In genomic region chr7:24836084-24836483, GRCh38 we compare ENCODE assay signal across 11 cellular contexts.
DNase-seq lines count a peak whose midpoint lies in the region; ATAC-seq, FAIRE-seq and TF ChIP-seq lines count a peak whose summit lies in the region.
"Had no signal": no experiment of that assay in that cellular context is flagged by ENCODE, and none has a peak within 500 bp of the region (broad histone marks: within the 10 kb centered on the region; RNA-seq: fewer than 3 reads in every experiment).

No MANE protein-coding gene starts in this region.

- H3K4me1 ChIP-seq in DND-41 (ENCODE audit: insufficient read depth, low read length) (peaks cover 11% of the 10 kb centered on the region; the same call in 1 of the 2 replicates), PC-3 (ENCODE audit: insufficient read depth, low read length) (peaks cover 15% of the 10 kb centered on the region)

- no peak for FAIRE-seq in D721Med (lab: Jason Lieb, UNC)

- no peaks in the 10 kb centered on the region for H3K9me3 Mint-ChIP-seq in T-cell
- no peaks in the 10 kb centered on the region for H3K9me3 Mint-ChIP-seq in activated T-cell treated with anti-CD3 and anti-CD28 coated beads, Interleukin-2, amount 50 U/mL, for 24 hours
- H3K9me3 Mint-ChIP-seq: nephron had no signal

- peaks cover 21 to 42% (median 26%) of the 10 kb centered on the region in 3 donors for H3K4me1 Mint-ChIP-seq in T-cell
- H3K4me1 Mint-ChIP-seq in activated T-cell treated with anti-CD3 and anti-CD28 coated beads, Interleukin-2, amount 50 U/mL, for 24 hours (ENCODE audit: low read depth), result peaks cover 53% of the 10 kb centered on the region
- H3K4me1 Mint-ChIP-seq: nephron had no signal

- H3K27ac Mint-ChIP-seq in T-cell, result peak overlapping the region; percentile 29 to 57
- H3K27ac Mint-ChIP-seq in activated T-cell treated with anti-CD3 and anti-CD28 coated beads, Interleukin-2, amount 50 U/mL, for 24 hours, result no peak overlapping the region
- H3K27ac Mint-ChIP-seq: nephron had no signal

- H3K4me3 ChIP-seq in DND-41 (ENCODE audit: low read depth in 1 of 2, low read length in 2 of 2), result no peak overlapping the region
- H3K4me3 ChIP-seq in PC-3 (ENCODE audit: low read length), result no peak overlapping the region

- H3K79me2 ChIP-seq in DND-41 (ENCODE audit: insufficient read depth, low read length) (no peaks in the 10 kb centered on the region), PC-3 (ENCODE audit: low read length) (no peaks in the 10 kb centered on the region)

- no peak for DNase-seq in DND-41
- DNase-seq in T-cell, result no peak
- DNase-seq in PC-3, result no peak
- no peak for DNase-seq in D721Med (ENCODE audit: insufficient read length, low spot score)
- DNase-seq in activated T-cell treated with anti-CD3 and anti-CD28 coated beads, Interleukin-2, amount 50 U/mL, for 24 hours, result no peak
- DNase-seq in NCI-H1694 treated with DMSO at 0.1 percent for 48 hours (lab: John Stamatoyannopoulos, UW), result no peak
- DNase-seq: NCI-H1048 had no signal

- no peaks in the 10 kb centered on the region for H3K9me3 ChIP-seq in DND-41 (ENCODE audit: insufficient read depth, low read length, severe bottlenecking)
- H3K9me3 ChIP-seq in PC-3 (ENCODE audit: low read length), result no peaks in the 10 kb centered on the region

- peak; percentile 74 for ATAC-seq in DND-41 (ENCODE audit: insufficient read depth, low read depth)
- ATAC-seq in GM19438 (IDR thresholded peaks at IDR 0.05; ENCODE audit: low read depth, unreplicated experiment), result peak; percentile 61
- peak; percentile 60 for ATAC-seq in HG03135 (IDR thresholded peaks at IDR 0.05; ENCODE audit: unreplicated experiment)
- peak in 3 of 4 experiments; percentile 53 to 64 (median 57) for ATAC-seq in T-cell (replicated peaks in 1 of 4)
- ATAC-seq in PC-3, result no peak

- H3K27ac ChIP-seq in DND-41 (ENCODE audit: low read length) (no peak overlapping the region), PC-3 (ENCODE audit: low read length) (no peak overlapping the region)
- H3K27ac ChIP-seq: epithelial cell of prostate had no signal

- H3K27me3 ChIP-seq in DND-41 (ENCODE audit: insufficient read depth, low read length, poor library complexity) (no peaks in the 10 kb centered on the region), PC-3 (ENCODE audit: low read length) (no peaks in the 10 kb centered on the region)

- CTCF ChIA-PET in T-cell (lab: Charles Lee), result interaction anchor here in 1 of 2 donors (1.2 kb wide), 1 partner anchor 14 kb away, joined by 8 read pairs; no protein-coding TSS in a partner anchor
- CTCF ChIA-PET in PC-3 (lab: Charles Lee), result no interaction called here

- no peaks in the 10 kb centered on the region for H3F3A ChIP-seq in PC-3 (ENCODE audit: low read length, unreplicated experiment)

- peak overlapping the region in 1 of 3 donors; percentile 3 for H3K4me3 Mint-ChIP-seq in T-cell
- no peak overlapping the region for H3K4me3 Mint-ChIP-seq in activated T-cell treated with anti-CD3 and anti-CD28 coated beads, Interleukin-2, amount 50 U/mL, for 24 hours
- H3K4me3 Mint-ChIP-seq: nephron had no signal

- H4K20me1 ChIP-seq in DND-41 (ENCODE audit: insufficient read depth, low read length), result no peaks in the 10 kb centered on the region
- no peaks in the 10 kb centered on the region for H4K20me1 ChIP-seq in PC-3 (ENCODE audit: low read length)

- no peak overlapping the region for H3K4me2 ChIP-seq in DND-41 (ENCODE audit: insufficient read depth, low read length)
- H3K4me2 ChIP-seq in PC-3 (ENCODE audit: low read length), result no peak overlapping the region

- TF ChIP-seq CTCF in DND-41 (IDR thresholded peaks at IDR 0.05; ENCODE audit: borderline replicate concordance, extremely low read depth, low read length, poor library complexity, severe bottlenecking), result no peak
- no peak for TF ChIP-seq CTCF in PC-3 (conservative IDR thresholded peaks at IDR 0.05; ENCODE audit: low read depth, low read length)
- no peak for TF ChIP-seq CTCF in D721Med (IDR thresholded peaks at IDR 0.05; ENCODE audit: insufficient read depth, missing control alignments)

- H3K9ac ChIP-seq in DND-41 (ENCODE audit: low read depth, low read length) (no peak overlapping the region), PC-3 (ENCODE audit: low read length) (no peak overlapping the region)

- no peak overlapping the region for H2AFZ ChIP-seq in DND-41 (ENCODE audit: low read depth, low read length)
- no peak overlapping the region for H2AFZ ChIP-seq in PC-3 (ENCODE audit: low read length)

- peaks cover 35% of the 10 kb centered on the region for H3K36me3 Mint-ChIP-seq in T-cell
- H3K36me3 Mint-ChIP-seq in activated T-cell treated with anti-CD3 and anti-CD28 coated beads, Interleukin-2, amount 50 U/mL, for 24 hours (ENCODE audit: low read depth), result peaks cover 83% of the 10 kb centered on the region

- intact Hi-C loops in PC-3 (cut with micrococcal nuclease), result no loop called here

- POLR2A ChIA-PET in T-cell (lab: Charles Lee) (no interaction called here), PC-3 (lab: Charles Lee; ENCODE audit: unreplicated experiment) (no interaction called here)

- H3K36me3 ChIP-seq in DND-41 (ENCODE audit: insufficient read depth, low read length) (peaks cover 31% of the 10 kb centered on the region), PC-3 (ENCODE audit: low read depth, low read length) (peaks cover 3% of the 10 kb centered on the region; the same call in 1 of the 2 replicates)

- BruUV-seq in PC-3 (replicated peaks; lab: Mats Ljungman, UMichigan), result no TSS peak

- H3K9me2 ChIP-seq in PC-3 (replicated peaks; ENCODE audit: low read length), result no peaks in the 10 kb centered on the region

- H3K27me3 Mint-ChIP-seq in T-cell, result no peaks in the 10 kb centered on the region
- H3K27me3 Mint-ChIP-seq in activated T-cell treated with anti-CD3 and anti-CD28 coated beads, Interleukin-2, amount 50 U/mL, for 24 hours, result no peaks in the 10 kb centered on the region
